Comparison of ENCODE assay signal across 1 cellular context in the genomic region with DNA sequence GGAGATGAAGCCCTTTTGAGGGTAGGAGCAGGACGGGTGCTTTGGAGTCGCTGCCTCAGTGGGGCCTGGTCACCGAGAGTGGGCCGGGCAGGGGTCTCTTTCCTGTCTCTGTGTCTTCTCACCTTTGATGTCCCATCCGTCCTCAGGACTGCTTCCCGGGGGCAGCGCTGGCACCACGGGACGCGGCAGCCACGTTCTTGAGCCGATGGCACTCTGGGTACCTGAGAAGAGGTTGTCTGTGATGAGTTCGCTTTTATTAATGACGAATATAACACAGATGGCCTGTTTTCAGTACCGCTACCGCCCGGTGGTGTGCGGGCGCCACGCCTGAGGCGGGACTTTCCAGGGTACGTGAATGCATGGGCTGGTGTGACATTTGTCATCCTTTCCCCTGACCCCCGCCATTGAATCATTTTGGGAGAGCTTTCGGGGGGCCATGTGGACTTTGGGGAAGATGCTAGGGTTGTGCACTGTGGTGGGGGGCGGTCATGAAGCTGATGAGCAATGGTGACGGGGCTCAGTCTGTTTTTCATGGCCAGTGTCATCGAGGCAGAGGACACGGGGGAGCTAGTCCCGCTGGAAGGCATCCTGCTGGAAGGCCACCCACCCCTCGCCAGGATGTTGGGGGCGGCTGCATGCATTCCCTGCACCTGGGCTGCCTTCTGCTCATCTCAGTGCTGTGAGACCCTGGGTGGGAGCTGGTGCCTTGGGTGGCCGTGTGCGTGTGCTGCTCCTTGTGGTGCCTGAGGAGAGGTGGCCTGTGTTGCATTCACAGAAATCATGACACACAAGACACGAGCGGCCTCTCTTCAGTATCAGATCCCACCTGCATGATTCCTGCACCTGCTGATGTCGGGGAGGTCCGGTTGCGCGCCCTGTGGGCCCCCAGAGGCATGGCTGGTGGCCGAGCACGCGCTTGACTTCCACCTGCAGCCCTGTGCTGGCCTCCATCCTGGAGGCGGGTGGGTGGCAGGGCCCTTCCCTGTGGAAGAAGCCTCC.
TF ChIP-seq lines count a peak whose summit lies in the region.

No MANE protein-coding gene starts in this region.

TF ChIP-seq in neural cell, 6 proteins besides CTCF, POLR2A, EP300 and RAD21 (continued from another document):
- TF ChIP-seq MXI1 (conservative IDR thresholded peaks at IDR 0.05; ENCODE audit: poor library complexity, severe bottlenecking), result no peak
- TF ChIP-seq EZH2 (IDR thresholded peaks at IDR 0.05; ENCODE audit: borderline replicate concordance, insufficient read depth, low read length, poor library complexity, severe bottlenecking), result no peak
- TF ChIP-seq TAF1 (IDR thresholded peaks at IDR 0.05; ENCODE audit: low read depth), result no peak
TF ChIP-seq in neural cell: peak in this region for 0.
